Comparison of ENCODE assay signal across 8 cellular contexts in the genomic region with DNA sequence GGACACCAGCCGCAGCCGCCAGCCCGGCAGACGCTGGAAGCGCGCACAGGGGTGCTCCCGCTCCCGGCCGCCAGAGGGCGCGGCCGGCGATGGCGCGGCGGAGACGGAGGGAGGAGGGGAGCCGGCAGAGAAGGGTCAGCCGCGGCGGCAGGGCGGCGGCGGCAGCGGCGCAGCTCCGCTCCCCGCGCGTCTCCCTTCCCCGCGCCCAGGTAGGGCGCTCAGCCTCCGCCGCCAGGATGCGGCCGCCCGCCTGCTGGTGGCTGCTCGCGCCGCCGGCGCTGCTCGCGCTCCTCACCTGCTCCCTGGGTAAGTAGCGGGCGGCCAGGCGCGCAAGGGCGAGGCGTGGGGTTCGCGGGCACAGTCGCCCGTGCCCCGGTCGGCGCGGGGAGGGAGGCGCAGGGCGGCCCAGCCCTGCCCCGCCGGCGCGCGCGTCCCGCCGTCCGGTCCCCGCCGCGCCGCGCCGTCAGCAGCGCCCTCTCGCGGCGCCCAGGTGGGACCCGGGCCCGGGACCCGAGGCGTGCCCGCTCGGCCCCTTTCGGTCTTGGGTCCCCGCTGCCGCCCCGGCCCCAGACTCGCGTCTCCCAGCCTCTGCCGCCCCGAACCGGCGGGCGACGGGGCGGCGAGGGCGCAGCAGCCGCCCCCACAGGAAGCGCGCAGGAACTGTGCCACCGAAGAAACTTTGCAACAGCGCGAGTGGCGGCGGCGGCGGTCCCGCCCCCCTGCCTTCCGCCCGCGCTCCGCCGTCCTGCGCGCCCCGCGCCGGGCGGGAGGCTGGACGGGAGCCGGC. TPM values are rescaled to one million over a fixed set of nuclear protein-coding genes. Genes with fewer than 3 reads are reported as not detected.
DNase-seq lines count a peak whose midpoint lies in the region; ATAC-seq and TF ChIP-seq lines count a peak whose summit lies in the region.

A gene (plus strand): TSS at position 127 of the 787 bp plus-strand sequence. CDS start 110 bp downstream, at position 237.

- no peaks in the 10 kb centered on the region for H3K9me3 ChIP-seq in colonic mucosa

- peak; percentile 62 for TF ChIP-seq CTCF in colonic mucosa (IDR thresholded peaks at IDR 0.05)

- H3K27me3 ChIP-seq in ACC112 (ENCODE audit: insufficient read depth, low read length) (no peaks in the 10 kb centered on the region), colonic mucosa (no peaks in the 10 kb centered on the region)

- intact Hi-C loops in colonic mucosa (cut with DNase I) (loop anchor here (2.0 kb wide), 1 partner anchor 37 kb away; no protein-coding TSS in a partner anchor), left colon (cut with DNase I, micrococcal nuclease) (no loop called here)

- peak; percentile 23 for DNase-seq in NCI-H446 treated with DMSO at 0.1 percent for 48 hours (lab: John Stamatoyannopoulos, UW)
- peak; percentile 74 to 75 for DNase-seq in activated CD4-positive, alpha-beta T cell treated with anti-CD3 and anti-CD28 coated beads for 4 hours
- peak; percentile 81 for DNase-seq in colonic mucosa
- peak; percentile 63 to 81 for DNase-seq in left colon
- peak; percentile 73 to 75 for DNase-seq in stimulated activated CD4-positive, alpha-beta T cell treated with anti-CD3 and anti-CD28 coated beads, Interleukin-1b, Interleukin-23, amount 100 ng/mL, for 4 hours (ENCODE audit: low read depth in 2 of 2)

- ATAC-seq in GM18867 (IDR thresholded peaks at IDR 0.05; ENCODE audit: unreplicated experiment) (peak; percentile 86), HG03095 (IDR thresholded peaks at IDR 0.05; ENCODE audit: unreplicated experiment) (peak; percentile 83), left colon (peak; percentile 87)

- H3K27ac ChIP-seq in ACC112 (ENCODE audit: low read depth, low read length) (peak within 1 kb of the TSS; percentile 71; the same call in 1 of the 2 replicates), colonic mucosa (peak within 1 kb of the TSS; percentile 98)

- no peaks in the 10 kb centered on the region for H3K36me3 ChIP-seq in ACC112 (ENCODE audit: insufficient read depth, low read length)
- no peaks in the 10 kb centered on the region for H3K36me3 ChIP-seq in colonic mucosa

- peak within 1 kb of the TSS; percentile 78 for H3K4me3 ChIP-seq in ACC112 (ENCODE audit: low read depth, low read length)
- peak within 1 kb of the TSS; percentile 71 for H3K4me3 ChIP-seq in colonic mucosa

- no peaks in the 10 kb centered on the region for H3K79me2 ChIP-seq in ACC112 (ENCODE audit: control insufficient read depth, insufficient read depth, low read length, unreplicated experiment)

- H3K4me1 ChIP-seq in ACC112 (ENCODE audit: control insufficient read depth, insufficient read depth, low read length, unreplicated experiment) (peaks cover 19% of the 10 kb centered on the region), colonic mucosa (no peaks in the 10 kb centered on the region)

- peak within 1 kb of the TSS; percentile 88 for H2AFZ ChIP-seq in ACC112 (ENCODE audit: low read length, unreplicated experiment)

- H3K9ac ChIP-seq in colonic mucosa (ENCODE audit: low read depth in 2 of 2, low read length in 2 of 2) = peak within 1 kb of the TSS; percentile 76 to 94

RNA-seq across cellular contexts. Expression of the gene that starts here (rescaled TPM):
- 1 to 10 TPM; 2.8 to 3.1 TPM for total RNA-seq in colonic mucosa
- total RNA-seq in left colon = 1 to 10 TPM; 3.9 to 5.0 TPM

Comparison
In these comparisons a context has a peak if more than half of its experiments do, and no peak if none do; other contexts are left out.
1. Peak in every context shown above with its lines: DNase-seq, ATAC-seq, H3K4me3 ChIP-seq and H3K27ac ChIP-seq.
2. DNase-seq: peak in every context shown above with its lines; median percentile 81 in colonic mucosa; 74 in activated CD4-positive, alpha-beta T cell treated with anti-CD3 and anti-CD28 coated beads for 4 hours; 74 in stimulated activated CD4-positive, alpha-beta T cell treated with anti-CD3 and anti-CD28 coated beads, Interleukin-1b, Interleukin-23, amount 100 ng/mL, for 4 hours; 72 in left colon; 23 in NCI-H446 treated with DMSO at 0.1 percent for 48 hours.